ENCODE assay signal across 8 cellular contexts in genomic region chr2:177245010-177245422, GRCh38. TPM values are rescaled to one million over a fixed set of nuclear protein-coding genes. Genes with fewer than 3 reads are reported as not detected.
DNase-seq lines count a peak whose midpoint lies in the region; ATAC-seq and TF ChIP-seq lines count a peak whose summit lies in the region.

No MANE protein-coding gene starts in this region.

- TF ChIP-seq CTCF in coronary artery (IDR thresholded peaks at IDR 0.05) (no peak), nephron (IDR thresholded peaks at IDR 0.05; ENCODE audit: unreplicated experiment in 3 of 3) (no peak)

- no peaks in the 10 kb centered on the region for H3K36me3 ChIP-seq in CD8-positive, alpha-beta memory T cell (ENCODE audit: insufficient read depth, low read length)

- no peaks in the 10 kb centered on the region for H3K27me3 ChIP-seq in CD8-positive, alpha-beta memory T cell (ENCODE audit: insufficient read depth, low read length, poor library complexity, severe bottlenecking)

- no peak overlapping the region for H3K4me3 ChIP-seq in CD8-positive, alpha-beta memory T cell (ENCODE audit: low read length)
- peak overlapping the region; percentile 44 for H3K4me3 ChIP-seq in coronary artery

- H3K36me3 Mint-ChIP-seq in CD8-positive, alpha-beta memory T cell, result peaks cover 0 to 36% (median 1%) of the 10 kb centered on the region in 3 donors
- peaks cover 19% of the 10 kb centered on the region for H3K36me3 Mint-ChIP-seq in nephron (ENCODE audit: low read depth)

- peak overlapping the region in 2 of 7 donors; percentile 17 to 42 for H3K4me3 Mint-ChIP-seq in CD8-positive, alpha-beta memory T cell
- no peak overlapping the region for H3K4me3 Mint-ChIP-seq in nephron

- H3K4me1 Mint-ChIP-seq in CD8-positive, alpha-beta memory T cell, result peaks cover 71 to 91% (median 91%) of the 10 kb centered on the region in 3 donors
- H3K4me1 Mint-ChIP-seq in nephron, result peaks cover 48% of the 10 kb centered on the region

- H3K27me3 Mint-ChIP-seq in CD8-positive, alpha-beta memory T cell, result no peaks in the 10 kb centered on the region
- no peaks in the 10 kb centered on the region for H3K27me3 Mint-ChIP-seq in nephron (ENCODE audit: low read depth)

- no peak for ATAC-seq in HG02870 (IDR thresholded peaks at IDR 0.05; ENCODE audit: unreplicated experiment)

- no peak overlapping the region for H3K27ac ChIP-seq in CD8-positive, alpha-beta memory T cell (ENCODE audit: low read depth, low read length)
- peak overlapping the region; percentile 46 to 61 for H3K27ac ChIP-seq in coronary artery

- POLR2A ChIA-PET in CD8-positive, alpha-beta memory T cell (lab: Charles Lee), result interaction anchor here (0.7 to 1.0 kb wide), 2 partner anchors 18 to 208 kb away, joined by 4 to 5 read pairs; no protein-coding TSS in a partner anchor

- CTCF ChIA-PET in CD8-positive, alpha-beta memory T cell (lab: Charles Lee), result interaction anchor here (2.1 kb wide), 1 partner anchor 19 kb away, joined by 9 read pairs; no protein-coding TSS in a partner anchor

- no peaks in the 10 kb centered on the region for H3K9me3 Mint-ChIP-seq in CD8-positive, alpha-beta memory T cell
- no peaks in the 10 kb centered on the region for H3K9me3 Mint-ChIP-seq in nephron

- no peak for DNase-seq in CD8-positive, alpha-beta memory T cell
- peak; percentile 63 for DNase-seq in LoVo (ENCODE audit: low spot score)
- no peak for DNase-seq in coronary artery (ENCODE audit: low spot score)
- no peak for DNase-seq in NK-92 treated with Interleukin-12 subunit alpha and Interleukin-12 subunit beta, amount 100 ng/mL, for 24 hours (lab: John Stamatoyannopoulos, UW)
- no peak for DNase-seq in ecto neural progenitor cell (ENCODE audit: low spot score)
- DNase-seq in NCI-H187 treated with DMSO at 0.1 percent for 48 hours (lab: John Stamatoyannopoulos, UW), result no peak

- H3K9me3 ChIP-seq in CD8-positive, alpha-beta memory T cell (ENCODE audit: low read length), result no peaks in the 10 kb centered on the region

- peak overlapping the region; percentile 50 to 95 (median 73) for H3K27ac Mint-ChIP-seq in CD8-positive, alpha-beta memory T cell
- peak overlapping the region; percentile 46 to 62 (median 56) for H3K27ac Mint-ChIP-seq in nephron

- peaks cover 83% of the 10 kb centered on the region for H3K4me1 ChIP-seq in CD8-positive, alpha-beta memory T cell (ENCODE audit: insufficient read depth, low read length)

RNA-seq across cellular contexts. Expression of gene NFE2L2, which starts 19.5 kb away (rescaled TPM):
- total RNA-seq in CD8-positive, alpha-beta memory T cell, result 10 to 100 TPM; 58.0 to 63.0 TPM
- 47.7 TPM for polyA plus RNA-seq in CD8-positive, alpha-beta memory T cell

RNA-seq across cellular contexts. Expression of gene HNRNPA3, which starts 32.4 kb away (rescaled TPM):
- 100 to 1,000 TPM; 203 to 216 TPM for total RNA-seq in CD8-positive, alpha-beta memory T cell
- 58.3 TPM for polyA plus RNA-seq in CD8-positive, alpha-beta memory T cell
